1 cellular context compared by ENCODE assay signal in the genomic region with DNA sequence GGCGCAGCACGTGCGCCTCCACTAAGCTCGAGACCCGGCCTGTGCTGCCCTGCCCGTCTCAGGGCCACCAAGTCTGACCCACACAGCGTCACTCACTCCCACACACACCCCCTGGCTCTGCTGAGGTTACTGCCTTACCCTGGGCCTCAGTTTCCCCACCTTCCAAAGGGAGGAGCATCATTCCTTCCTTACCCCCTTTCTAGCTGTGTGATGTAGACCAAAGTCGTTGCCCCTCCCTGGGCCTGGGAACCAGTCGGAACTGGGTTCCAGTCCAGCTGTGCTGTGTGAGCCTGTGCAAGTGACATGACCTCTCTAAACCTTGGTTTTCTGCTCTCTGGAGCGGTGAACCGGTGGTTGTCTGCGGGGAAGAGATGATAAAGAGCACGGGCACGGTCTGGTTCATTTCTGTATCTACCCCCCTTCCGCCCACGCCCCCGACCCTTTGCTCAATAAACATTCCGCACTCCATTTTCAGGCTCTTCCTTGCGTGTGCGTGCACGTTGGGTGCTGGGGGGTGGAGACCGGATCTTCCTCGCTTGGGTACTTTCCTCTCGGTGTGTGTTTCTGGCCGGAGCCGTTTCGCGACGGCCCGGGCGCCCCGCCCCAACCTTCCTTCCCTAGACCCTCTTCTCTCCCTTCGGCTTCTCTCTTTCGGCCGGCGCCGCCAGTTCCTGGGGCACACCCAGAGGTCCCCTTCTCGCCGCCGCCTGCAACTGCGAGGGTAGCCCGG.
TF ChIP-seq lines count a peak whose summit lies in the region.

A gene with protein sequence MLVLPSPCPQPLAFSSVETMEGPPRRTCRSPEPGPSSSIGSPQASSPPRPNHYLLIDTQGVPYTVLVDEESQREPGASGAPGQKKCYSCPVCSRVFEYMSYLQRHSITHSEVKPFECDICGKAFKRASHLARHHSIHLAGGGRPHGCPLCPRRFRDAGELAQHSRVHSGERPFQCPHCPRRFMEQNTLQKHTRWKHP (plus strand): TSS at position 647 of the 730 bp plus-strand sequence. CDS start 923 bp downstream, outside the sequence.

TF ChIP-seq in HepG2, 621 proteins besides CTCF, POLR2A, EP300 and RAD21 (continued from another document and continues in another):
- TF ChIP-seq KDM5A (IDR thresholded peaks at IDR 0.05; ENCODE audit: borderline replicate concordance, low read length) (peak; percentile 99), SP140L (CRISPR knock-in tag; IDR thresholded peaks at IDR 0.05; ENCODE audit: borderline replicate concordance) (no peak), CENPBD1 (CRISPR knock-in tag; IDR thresholded peaks at IDR 0.05; ENCODE audit: borderline replicate concordance, low read depth) (no peak), ZNF7 (CRISPR knock-in tag; IDR thresholded peaks at IDR 0.05) (no peak), AKAP8 (CRISPR knock-in tag; IDR thresholded peaks at IDR 0.05) (peak; percentile 93), SNRNP70 (IDR thresholded peaks at IDR 0.05; ENCODE audit: low read depth, low read length) (no peak), ZNF639 (CRISPR knock-in tag; conservative IDR thresholded peaks at IDR 0.05) (peak; percentile 91), ETV6 (CRISPR knock-in tag; conservative IDR thresholded peaks at IDR 0.05) (peak; percentile 79), HDAC2 (CRISPR knock-in tag; IDR thresholded peaks at IDR 0.05) (peak; percentile 37; the same call in 1 of the 2 replicates), RFXANK (CRISPR knock-in tag; IDR thresholded peaks at IDR 0.05) (no peak), SOX5 (CRISPR knock-in tag; IDR thresholded peaks at IDR 0.05; ENCODE audit: borderline replicate concordance) (no peak; the same call in 1 of the 2 replicates), BATF2 (CRISPR knock-in tag; IDR thresholded peaks at IDR 0.05) (peak; percentile 82; the same call in 1 of the 2 replicates), ZNF615 (CRISPR knock-in tag; IDR thresholded peaks at IDR 0.05; ENCODE audit: borderline replicate concordance) (peak; percentile 72; the same call in 1 of the 2 replicates), ZNF512B (CRISPR knock-in tag; IDR thresholded peaks at IDR 0.05; ENCODE audit: borderline replicate concordance) (0 out of 2 replicates have a peak, but pooled peaks have one; percentile 43), NR2F1 (CRISPR knock-in tag; IDR thresholded peaks at IDR 0.05) (no peak), NCOA5 (CRISPR knock-in tag; IDR thresholded peaks at IDR 0.05) (no peak), ZNF773 (CRISPR knock-in tag; IDR thresholded peaks at IDR 0.05; ENCODE audit: borderline replicate concordance) (no peak), MXD4 (CRISPR knock-in tag; IDR thresholded peaks at IDR 0.05) (peak; percentile 30; the same call in 1 of the 2 replicates), RXRB (CRISPR knock-in tag; IDR thresholded peaks at IDR 0.05; ENCODE audit: borderline replicate concordance) (peak; percentile 66; the same call in 1 of the 2 replicates), KDM4B (CRISPR knock-in tag; IDR thresholded peaks at IDR 0.05) (no peak), PCBP2 (optimal IDR thresholded peaks at IDR 0.05; ENCODE audit: low read depth, low read length, poor library complexity, severe bottlenecking) (peak; percentile 39), ZNF672 (CRISPR knock-in tag; IDR thresholded peaks at IDR 0.05) (no peak), ZNF616 (CRISPR knock-in tag; IDR thresholded peaks at IDR 0.05; ENCODE audit: low read depth) (no peak), MIER3 (CRISPR knock-in tag; IDR thresholded peaks at IDR 0.05; ENCODE audit: borderline replicate concordance) (no peak; the same call in 1 of the 2 replicates), EHMT2 (IDR thresholded peaks at IDR 0.05; ENCODE audit: borderline replicate concordance, low read depth, low read length) (no peak), MZF1 (CRISPR knock-in tag; IDR thresholded peaks at IDR 0.05; ENCODE audit: borderline replicate concordance) (no peak), U2AF1 (optimal IDR thresholded peaks at IDR 0.05; ENCODE audit: low read depth, low read length) (peak; percentile 64), ZKSCAN1 (IDR thresholded peaks at IDR 0.05; ENCODE audit: low read length) (no peak), NPAS2 (CRISPR knock-in tag; IDR thresholded peaks at IDR 0.05; ENCODE audit: borderline replicate concordance) (no peak), SMAD3 (CRISPR knock-in tag; IDR thresholded peaks at IDR 0.05) (peak; percentile 64; the same call in 1 of the 2 replicates), CBFB (CRISPR knock-in tag; IDR thresholded peaks at IDR 0.05) (peak; percentile 25; the same call in 1 of the 2 replicates), ZNF496 (CRISPR knock-in tag; IDR thresholded peaks at IDR 0.05; ENCODE audit: insufficient replicate concordance) (no peak), SOX13 (IDR thresholded peaks at IDR 0.05) (no peak), SOX13 (CRISPR knock-in tag; conservative IDR thresholded peaks at IDR 0.05 in 1 of 2, IDR thresholded peaks at IDR 0.05 in 1 of 2) (no peak; a peak in 1 of 4 replicates), PAF1 (CRISPR knock-in tag; IDR thresholded peaks at IDR 0.05) (no peak; the same call in 1 of the 2 replicates), SCMH1 (CRISPR knock-in tag; IDR thresholded peaks at IDR 0.05; ENCODE audit: borderline replicate concordance) (no peak), ZNF468 (CRISPR knock-in tag; IDR thresholded peaks at IDR 0.05) (no peak), PHF20 (CRISPR knock-in tag; IDR thresholded peaks at IDR 0.05) (peak; percentile 82), CCAR2 (optimal IDR thresholded peaks at IDR 0.05; ENCODE audit: low read depth, low read length) (peak; percentile 43), ZNF30 (CRISPR knock-in tag; IDR thresholded peaks at IDR 0.05) (no peak), KLF6 (CRISPR knock-in tag; IDR thresholded peaks at IDR 0.05) (peak; percentile 40; the same call in 1 of the 2 replicates), THAP8 (CRISPR knock-in tag; IDR thresholded peaks at IDR 0.05; ENCODE audit: borderline replicate concordance) (peak; percentile 20; the same call in 1 of the 2 replicates), CBX5 (CRISPR knock-in tag; IDR thresholded peaks at IDR 0.05; ENCODE audit: borderline replicate concordance) (no peak), NR1H2 (CRISPR knock-in tag; IDR thresholded peaks at IDR 0.05; ENCODE audit: borderline replicate concordance, low read depth) (0 out of 2 replicates have a peak, but pooled peaks have one; percentile 40), MED1 (CRISPR knock-in tag; IDR thresholded peaks at IDR 0.05) (peak; percentile 64)
- TF ChIP-seq, protein P1, sequence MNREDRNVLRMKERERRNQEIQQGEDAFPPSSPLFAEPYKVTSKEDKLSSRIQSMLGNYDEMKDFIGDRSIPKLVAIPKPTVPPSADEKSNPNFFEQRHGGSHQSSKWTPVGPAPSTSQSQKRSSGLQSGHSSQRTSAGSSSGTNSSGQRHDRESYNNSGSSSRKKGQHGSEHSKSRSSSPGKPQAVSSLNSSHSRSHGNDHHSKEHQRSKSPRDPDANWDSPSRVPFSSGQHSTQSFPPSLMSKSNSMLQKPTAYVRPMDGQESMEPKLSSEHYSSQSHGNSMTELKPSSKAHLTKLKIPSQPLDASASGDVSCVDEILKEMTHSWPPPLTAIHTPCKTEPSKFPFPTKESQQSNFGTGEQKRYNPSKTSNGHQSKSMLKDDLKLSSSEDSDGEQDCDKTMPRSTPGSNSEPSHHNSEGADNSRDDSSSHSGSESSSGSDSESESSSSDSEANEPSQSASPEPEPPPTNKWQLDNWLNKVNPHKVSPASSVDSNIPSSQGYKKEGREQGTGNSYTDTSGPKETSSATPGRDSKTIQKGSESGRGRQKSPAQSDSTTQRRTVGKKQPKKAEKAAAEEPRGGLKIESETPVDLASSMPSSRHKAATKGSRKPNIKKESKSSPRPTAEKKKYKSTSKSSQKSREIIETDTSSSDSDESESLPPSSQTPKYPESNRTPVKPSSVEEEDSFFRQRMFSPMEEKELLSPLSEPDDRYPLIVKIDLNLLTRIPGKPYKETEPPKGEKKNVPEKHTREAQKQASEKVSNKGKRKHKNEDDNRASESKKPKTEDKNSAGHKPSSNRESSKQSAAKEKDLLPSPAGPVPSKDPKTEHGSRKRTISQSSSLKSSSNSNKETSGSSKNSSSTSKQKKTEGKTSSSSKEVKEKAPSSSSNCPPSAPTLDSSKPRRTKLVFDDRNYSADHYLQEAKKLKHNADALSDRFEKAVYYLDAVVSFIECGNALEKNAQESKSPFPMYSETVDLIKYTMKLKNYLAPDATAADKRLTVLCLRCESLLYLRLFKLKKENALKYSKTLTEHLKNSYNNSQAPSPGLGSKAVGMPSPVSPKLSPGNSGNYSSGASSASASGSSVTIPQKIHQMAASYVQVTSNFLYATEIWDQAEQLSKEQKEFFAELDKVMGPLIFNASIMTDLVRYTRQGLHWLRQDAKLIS (CRISPR knock-in tag; IDR thresholded peaks at IDR 0.05), result no peak
- TF ChIP-seq, protein P2, sequence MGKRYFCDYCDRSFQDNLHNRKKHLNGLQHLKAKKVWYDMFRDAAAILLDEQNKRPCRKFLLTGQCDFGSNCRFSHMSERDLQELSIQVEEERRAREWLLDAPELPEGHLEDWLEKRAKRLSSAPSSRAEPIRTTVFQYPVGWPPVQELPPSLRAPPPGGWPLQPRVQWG (CRISPR knock-in tag; IDR thresholded peaks at IDR 0.05; ENCODE audit: borderline replicate concordance, low read depth), result 0 out of 2 replicates have a peak, but pooled peaks have one; percentile 38
- TF ChIP-seq, protein P3, sequence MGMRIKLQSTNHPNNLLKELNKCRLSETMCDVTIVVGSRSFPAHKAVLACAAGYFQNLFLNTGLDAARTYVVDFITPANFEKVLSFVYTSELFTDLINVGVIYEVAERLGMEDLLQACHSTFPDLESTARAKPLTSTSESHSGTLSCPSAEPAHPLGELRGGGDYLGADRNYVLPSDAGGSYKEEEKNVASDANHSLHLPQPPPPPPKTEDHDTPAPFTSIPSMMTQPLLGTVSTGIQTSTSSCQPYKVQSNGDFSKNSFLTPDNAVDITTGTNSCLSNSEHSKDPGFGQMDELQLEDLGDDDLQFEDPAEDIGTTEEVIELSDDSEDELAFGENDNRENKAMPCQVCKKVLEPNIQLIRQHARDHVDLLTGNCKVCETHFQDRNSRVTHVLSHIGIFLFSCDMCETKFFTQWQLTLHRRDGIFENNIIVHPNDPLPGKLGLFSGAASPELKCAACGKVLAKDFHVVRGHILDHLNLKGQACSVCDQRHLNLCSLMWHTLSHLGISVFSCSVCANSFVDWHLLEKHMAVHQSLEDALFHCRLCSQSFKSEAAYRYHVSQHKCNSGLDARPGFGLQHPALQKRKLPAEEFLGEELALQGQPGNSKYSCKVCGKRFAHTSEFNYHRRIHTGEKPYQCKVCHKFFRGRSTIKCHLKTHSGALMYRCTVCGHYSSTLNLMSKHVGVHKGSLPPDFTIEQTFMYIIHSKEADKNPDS (CRISPR knock-in tag; IDR thresholded peaks at IDR 0.05), result no peak
- TF ChIP-seq, protein P4, sequence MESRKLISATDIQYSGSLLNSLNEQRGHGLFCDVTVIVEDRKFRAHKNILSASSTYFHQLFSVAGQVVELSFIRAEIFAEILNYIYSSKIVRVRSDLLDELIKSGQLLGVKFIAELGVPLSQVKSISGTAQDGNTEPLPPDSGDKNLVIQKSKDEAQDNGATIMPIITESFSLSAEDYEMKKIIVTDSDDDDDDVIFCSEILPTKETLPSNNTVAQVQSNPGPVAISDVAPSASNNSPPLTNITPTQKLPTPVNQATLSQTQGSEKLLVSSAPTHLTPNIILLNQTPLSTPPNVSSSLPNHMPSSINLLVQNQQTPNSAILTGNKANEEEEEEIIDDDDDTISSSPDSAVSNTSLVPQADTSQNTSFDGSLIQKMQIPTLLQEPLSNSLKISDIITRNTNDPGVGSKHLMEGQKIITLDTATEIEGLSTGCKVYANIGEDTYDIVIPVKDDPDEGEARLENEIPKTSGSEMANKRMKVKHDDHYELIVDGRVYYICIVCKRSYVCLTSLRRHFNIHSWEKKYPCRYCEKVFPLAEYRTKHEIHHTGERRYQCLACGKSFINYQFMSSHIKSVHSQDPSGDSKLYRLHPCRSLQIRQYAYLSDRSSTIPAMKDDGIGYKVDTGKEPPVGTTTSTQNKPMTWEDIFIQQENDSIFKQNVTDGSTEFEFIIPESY (CRISPR knock-in tag; IDR thresholded peaks at IDR 0.05), result no peak
